In the genomic region with DNA sequence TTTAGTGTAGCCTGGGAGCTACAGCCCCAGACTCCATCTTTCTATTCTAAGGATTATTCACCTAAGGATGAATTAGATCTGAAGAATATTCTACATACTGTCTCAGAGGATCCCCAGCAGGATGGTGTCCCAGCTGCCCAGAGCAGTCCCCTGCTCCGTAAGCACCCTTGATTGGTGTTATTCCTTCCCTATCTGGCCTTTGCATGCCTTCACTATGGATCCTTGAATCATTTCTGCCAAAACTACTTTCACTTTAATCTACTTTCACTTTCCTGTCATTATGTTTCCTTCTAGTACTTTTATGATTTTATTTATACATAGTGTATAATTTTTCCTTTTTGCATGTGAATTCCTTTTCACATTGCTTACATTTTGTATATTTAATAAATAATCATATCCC, we compare ENCODE assay signal across 22 cellular contexts. TPM values are rescaled to one million over a fixed set of nuclear protein-coding genes. Genes with fewer than 3 reads are reported as not detected.
DNase-seq lines count a peak whose midpoint lies in the region; ATAC-seq and TF ChIP-seq lines count a peak whose summit lies in the region.
"Had no signal": no experiment of that assay in that cellular context is flagged by ENCODE, and none has a peak within 500 bp of the region (broad histone marks: within the 10 kb centered on the region; RNA-seq: fewer than 3 reads in every experiment).

No MANE protein-coding gene starts in this region.

- ATAC-seq in IMR-90 (ENCODE audit: low read depth): no peak
- ATAC-seq in GM19328 (IDR thresholded peaks at IDR 0.05; ENCODE audit: unreplicated experiment): no peak
- ATAC-seq: gastroesophageal sphincter, K562 had no signal

- no peaks in the 10 kb centered on the region; the same call in 1 of the 2 replicates for H3K9me1 ChIP-seq in IMR-90 (ENCODE audit: insufficient read depth, low read length)

- no peaks in the 10 kb centered on the region for H3K79me1 ChIP-seq in IMR-90 (ENCODE audit: low read depth in 1 of 2, low read length in 2 of 2)

- CTCF ChIA-PET in IMR-90 (lab: Yijun Ruan, JAX): no interaction called here

- no peak for TF ChIP-seq RAD21 in IMR-90 (IDR thresholded peaks at IDR 0.05; ENCODE audit: low read length)

- H3K27me3 Mint-ChIP-seq in activated naive CD8-positive, alpha-beta T cell treated with anti-CD3 and anti-CD28 coated beads for 36 hours: peaks cover 3% of the 10 kb centered on the region
- H3K27me3 Mint-ChIP-seq: activated naive CD4-positive, alpha-beta T cell treated with anti-CD3 and anti-CD28 coated beads, Interleukin-2, amount 10 ng/mL, durations not matched to agents 7 days and 5 days had no signal

- in situ Hi-C loops in ACHN (cut with HindIII; ENCODE audit: low pct_ligation_motif_present, low pct_unique_long_range_greater_than_20kb, low sequenced_read_pairs) (no loop called here), IMR-90 (cut with MboI; ENCODE audit: low sequenced_read_pairs) (no loop called here)

- peak overlapping the region; percentile 86; the same call in 1 of the 2 replicates for H3K4me2 ChIP-seq in IMR-90 (ENCODE audit: low read depth, low read length)

- H2BK120ac ChIP-seq in IMR-90 (ENCODE audit: low read depth, low read length): no peak overlapping the region

- POLR2A ChIA-PET in IMR-90 (lab: Charles Lee; ENCODE audit: unreplicated experiment): no interaction called here

- H3K4me3 Mint-ChIP-seq in activated naive CD8-positive, alpha-beta T cell treated with anti-CD3 and anti-CD28 coated beads for 36 hours: no peak overlapping the region
- H3K4me3 Mint-ChIP-seq: activated naive CD4-positive, alpha-beta T cell treated with anti-CD3 and anti-CD28 coated beads, Interleukin-2, amount 10 ng/mL, durations not matched to agents 7 days and 5 days; immature natural killer cell had no signal

- no peak for TF ChIP-seq POLR2A in IMR-90 (IDR thresholded peaks at IDR 0.05; ENCODE audit: low read depth, low read length)
- TF ChIP-seq POLR2A in esophagus squamous epithelium (IDR thresholded peaks at IDR 0.05): no peak

- H2AK5ac ChIP-seq in IMR-90 (ENCODE audit: low read depth, low read length): no peak overlapping the region

- WGBS in IMR-90 (ENCODE audit: extremely low coverage in 2 of 2, insufficient read length in 1 of 2), 2 experiments: no CpG with 5 or more reads among the region's 1 CpG
- 21 to 25% methylated on average over 1 of the region's 1 CpG for WGBS in esophagus squamous epithelium, 2 donors

- H3K27ac Mint-ChIP-seq in activated naive CD8-positive, alpha-beta T cell treated with anti-CD3 and anti-CD28 coated beads for 36 hours: no peak overlapping the region
- H3K27ac Mint-ChIP-seq: activated naive CD4-positive, alpha-beta T cell treated with anti-CD3 and anti-CD28 coated beads, Interleukin-2, amount 10 ng/mL, durations not matched to agents 7 days and 5 days; immature natural killer cell had no signal

- H3K9me3 Mint-ChIP-seq in activated naive CD8-positive, alpha-beta T cell treated with anti-CD3 and anti-CD28 coated beads for 36 hours: peaks cover 1% of the 10 kb centered on the region
- H3K9me3 Mint-ChIP-seq: activated naive CD4-positive, alpha-beta T cell treated with anti-CD3 and anti-CD28 coated beads, Interleukin-2, amount 10 ng/mL, durations not matched to agents 7 days and 5 days had no signal

- no peak overlapping the region for H4K5ac ChIP-seq in IMR-90 (ENCODE audit: low read depth, low read length)

- H3K14ac ChIP-seq in IMR-90 (replicated peaks; ENCODE audit: low read depth, low read length): no peak overlapping the region

- no peaks in the 10 kb centered on the region for H3K36me3 Mint-ChIP-seq in activated naive CD8-positive, alpha-beta T cell treated with anti-CD3 and anti-CD28 coated beads for 36 hours
- H3K36me3 Mint-ChIP-seq: activated naive CD4-positive, alpha-beta T cell treated with anti-CD3 and anti-CD28 coated beads, Interleukin-2, amount 10 ng/mL, durations not matched to agents 7 days and 5 days; immature natural killer cell had no signal

- H2AK9ac ChIP-seq in IMR-90 (replicated peaks; ENCODE audit: low read depth, low read length, poor library complexity): no peak overlapping the region

- H3K23ac ChIP-seq in IMR-90 (ENCODE audit: low read depth, low read length): no peak overlapping the region

- H3K4me1 Mint-ChIP-seq in activated naive CD8-positive, alpha-beta T cell treated with anti-CD3 and anti-CD28 coated beads for 36 hours: no peaks in the 10 kb centered on the region
- H3K4me1 Mint-ChIP-seq: activated naive CD4-positive, alpha-beta T cell treated with anti-CD3 and anti-CD28 coated beads, Interleukin-2, amount 10 ng/mL, durations not matched to agents 7 days and 5 days; immature natural killer cell had no signal

- H3K36me3 ChIP-seq in IMR-90 (ENCODE audit: control insufficient read depth, insufficient read depth, low read length) (no peaks in the 10 kb centered on the region), esophagus squamous epithelium (no peaks in the 10 kb centered on the region), mucosa of stomach (ENCODE audit: control insufficient read depth, insufficient read depth, low read length) (no peaks in the 10 kb centered on the region)
- H3K36me3 ChIP-seq: brain microvascular endothelial cell, gastroesophageal sphincter, uterus had no signal

- intact Hi-C loops in IMR-90 (cut with micrococcal nuclease): no loop called here
- intact Hi-C loops in esophagus squamous epithelium (cut with DNase I): no loop called here

- H3K9ac ChIP-seq in IMR-90 (ENCODE audit: low read depth, low read length) (no peak overlapping the region), mucosa of stomach (ENCODE audit: low read length) (peak overlapping the region; percentile 28)

- no peak overlapping the region for H2BK20ac ChIP-seq in IMR-90 (ENCODE audit: low read depth, low read length)

- H3K18ac ChIP-seq in IMR-90 (ENCODE audit: low read depth, low read length): no peak overlapping the region

- H4K8ac ChIP-seq in IMR-90 (ENCODE audit: low read depth in 2 of 2, low read length in 2 of 2): no peak overlapping the region

- H3K27me3 ChIP-seq in IMR-90 (ENCODE audit: control insufficient read depth, insufficient read depth, low read length) (no peaks in the 10 kb centered on the region; the same call in 1 of the 2 replicates), esophagus squamous epithelium (no peaks in the 10 kb centered on the region), mucosa of stomach (ENCODE audit: control insufficient read depth, insufficient read depth, low read length) (no peaks in the 10 kb centered on the region)
- H3K27me3 ChIP-seq: brain microvascular endothelial cell, gastroesophageal sphincter, uterus had no signal

- no peak overlapping the region for H4K91ac ChIP-seq in IMR-90 (ENCODE audit: insufficient read depth, low read depth, low read length)

- H3K9me3 ChIP-seq in IMR-90 (ENCODE audit: control insufficient read depth, insufficient read depth, low read length): no peaks in the 10 kb centered on the region
- no peaks in the 10 kb centered on the region for H3K9me3 ChIP-seq in esophagus squamous epithelium
- H3K9me3 ChIP-seq in mucosa of stomach (ENCODE audit: control insufficient read depth, low read length): no peaks in the 10 kb centered on the region
- H3K9me3 ChIP-seq: gastroesophageal sphincter, uterus had no signal

- no peak overlapping the region for H2BK15ac ChIP-seq in IMR-90 (ENCODE audit: low read depth, low read length)

- H2BK5ac ChIP-seq in IMR-90 (ENCODE audit: low read depth, low read length, poor library complexity, severe bottlenecking): no peak overlapping the region

- H3K4me1 ChIP-seq in IMR-90 (ENCODE audit: control insufficient read depth, insufficient read depth, low read length): no peaks in the 10 kb centered on the region
- H3K4me1 ChIP-seq in esophagus squamous epithelium: peaks cover 0 to 27% (median 11%) of the 10 kb centered on the region in 3 donors
- peaks cover 3% of the 10 kb centered on the region for H3K4me1 ChIP-seq in mucosa of stomach (ENCODE audit: control insufficient read depth, insufficient read depth, low read length)
- H3K4me1 ChIP-seq: gastroesophageal sphincter, uterus had no signal

- no peak overlapping the region for H3K4me3 ChIP-seq in IMR-90 (ENCODE audit: insufficient read depth, low read depth, low read length)
- H3K4me3 ChIP-seq in esophagus squamous epithelium: peak overlapping the region in 3 of 4 donors; percentile 6 to 43 (median 7)
- H3K4me3 ChIP-seq in mucosa of stomach (ENCODE audit: low read length): no peak overlapping the region
- H3K4me3 ChIP-seq: gastroesophageal sphincter, K562, uterus had no signal

- H2AFZ ChIP-seq in IMR-90 (replicated peaks; ENCODE audit: low read length, poor library complexity): no peak overlapping the region

- H3K27ac ChIP-seq in IMR-90 (ENCODE audit: insufficient read depth, low read length): no peak overlapping the region
- H3K27ac ChIP-seq in esophagus squamous epithelium: no peak overlapping the region
- H3K27ac ChIP-seq: brain microvascular endothelial cell, gastroesophageal sphincter, uterus had no signal

- H3K4ac ChIP-seq in IMR-90 (ENCODE audit: low read depth, low read length): no peak overlapping the region

- TF ChIP-seq CTCF in IMR-90 (conservative IDR thresholded peaks at IDR 0.05; ENCODE audit: low read depth, low read length) (no peak), esophagus squamous epithelium (IDR thresholded peaks at IDR 0.05) (no peak)

- H4K20me1 ChIP-seq in IMR-90 (ENCODE audit: insufficient read depth, low read length): no peaks in the 10 kb centered on the region

- no peak overlapping the region for H3K56ac ChIP-seq in IMR-90 (ENCODE audit: extremely low read depth, insufficient read depth, low read length)

- BruUV-seq in IMR-90 (replicated peaks; lab: Mats Ljungman, UMichigan): no TSS peak

- peak; percentile 4 for DNase-seq in ACHN
- DNase-seq in IMR-90: no peak
- DNase-seq in esophagus squamous epithelium (lab: John Stamatoyannopoulos, UW): no peak
- DNase-seq in NCI-H1092 (lab: John Stamatoyannopoulos, UW): no peak
- DNase-seq in activated naive CD8-positive, alpha-beta T cell treated with anti-CD3 and anti-CD28 coated beads for 36 hours: no peak
- no peak for DNase-seq in NCI-H2171 treated with DMSO at 0.1 percent for 48 hours (lab: John Stamatoyannopoulos, UW)
- DNase-seq: activated CD4-positive, alpha-beta T cell treated with anti-CD3 and anti-CD28 coated beads for 4 hours; activated naive CD4-positive, alpha-beta T cell treated with anti-CD3 and anti-CD28 coated beads, Interleukin-2, amount 10 ng/mL, durations not matched to agents 7 days and 5 days; brain microvascular endothelial cell; effector memory CD4-positive, alpha-beta T cell; immature natural killer cell; midbrain; NCI-H1105; NCI-H2227 treated with DMSO at 0.1 percent for 48 hours; NK-92 treated with Interleukin-12 subunit alpha and Interleukin-12 subunit beta, amount 100 ng/mL, for 24 hours; stimulated activated naive CD4-positive, alpha-beta T cell treated with Interleukin-2 at 50 U/mL for 16 hours; T-helper 9 cell; uterus had no signal

- dilution Hi-C loops in IMR-90 (cut with HindIII; ENCODE audit: low sequenced_read_pairs, unreplicated experiment): no loop called here

RNA-seq across cellular contexts. Expression of a gene that starts 39.2 kb away (rescaled TPM):
- total RNA-seq in IMR-90 (2012; rRNA removed) (21.9 and 24.0 TPM in 2 replicates), esophagus squamous epithelium (10 to 100 TPM in 1 of 4 donors, 1 to 10 TPM in 3; 3.6 to 35.3 (median 7.2) TPM)
- 11.3 and 11.9 TPM in 2 replicates for polyA plus RNA-seq in IMR-90 (2012; rRNA removed)
- polyA plus RNA-seq in IMR-90 (2012; cell fraction: cytosol; rRNA removed): 3.7 and 5.5 TPM in 2 replicates
- polyA plus RNA-seq in IMR-90 (2012; cell fraction: nucleus; rRNA removed; ENCODE audit: low replicate concordance): 3.1 and 16.0 TPM in 2 replicates
- total RNA-seq in activated naive CD8-positive, alpha-beta T cell treated with anti-CD3 and anti-CD28 coated beads for 36 hours: under 1 TPM; 0.62 to 0.92 TPM

Comparison
In these comparisons a context has a peak if more than half of its experiments do, and no peak if none do; other contexts are left out.
1. H3K4me3 ChIP-seq: peak in esophagus squamous epithelium (3 of 4); none in IMR-90 (single experiment) and mucosa of stomach (single experiment).